In genomic region chr19:27891411-27891810, GRCh38 we compare ENCODE assay signal across 31 cellular contexts.
"Had no signal": no experiment of that assay in that cellular context is flagged by ENCODE, and none has a peak within 500 bp of the region (broad histone marks: within the 10 kb centered on the region; RNA-seq: fewer than 3 reads in every experiment).

No MANE protein-coding gene starts in this region.

- DNase-seq: activated effector memory CD4-positive, alpha-beta T cell treated with anti-CD3 and anti-CD28 coated beads, Interleukin-2, amount 50 U/mL, for 16 hours; activated effector memory CD4-positive, alpha-beta T cell treated with Interleukin-2 at 50 U/mL for 16 hours; activated gamma-delta T cell; activated gamma-delta T cell treated with Interleukin-2 at 50 U/mL for 16 hours; activated naive CD4-positive, alpha-beta T cell; activated naive CD4-positive, alpha-beta T cell treated with anti-CD3 and anti-CD28 coated beads for 36 hours; activated naive CD4-positive, alpha-beta T cell treated with anti-CD3 and anti-CD28 coated beads, Interleukin-2, amount 10 ng/mL, durations not matched to agents 7 days and 5 days; activated naive CD4-positive, alpha-beta T cell treated with anti-CD3 and anti-CD28 coated beads, Interleukin-2, amount 50 U/mL, for 16 hours; activated naive CD4-positive, alpha-beta T cell treated with Interleukin-2 at 50 U/mL for 16 hours; activated naive CD8-positive, alpha-beta T cell treated with anti-CD3 and anti-CD28 coated beads for 36 hours; activated naive CD8-positive, alpha-beta T cell treated with anti-CD3 and anti-CD28 coated beads, Interleukin-2, amount 10 ng/mL, durations not matched to agents 7 days and 5 days; activated naive CD8-positive, alpha-beta T cell treated with anti-CD3 and anti-CD28 coated beads, Interleukin-2, amount 50 U/mL, for 24 hours; activated T-cell treated with anti-CD3 and anti-CD28 coated beads, Interleukin-2, amount 50 U/mL, for 1 hour; activated T-cell treated with anti-CD3 and anti-CD28 coated beads, Interleukin-2, amount 50 U/mL, for 24 hours; activated T-cell treated with anti-CD3 and anti-CD28 coated beads, Interleukin-2, amount 50 U/mL, for 4 hours; activated T-cell treated with anti-CD3 and anti-CD28 coated beads, Interleukin-2, amount 50 U/mL, for 48 hours; activated T-cell treated with anti-CD3 and anti-CD28 coated beads, Interleukin-2, amount 50 U/mL, for 72 hours; adrenal gland; amniotic stem cell; amygdala; anterior cingulate cortex; aorta; body of pancreas; brain microvascular endothelial cell; caudate nucleus; central memory CD4-positive, alpha-beta T cell; cerebellar nuclear complex had no signal

- FAIRE-seq: astrocyte, bronchial epithelial cell had no signal

- ATAC-seq: activated naive CD4-positive, alpha-beta T cell treated with anti-CD3 and anti-CD28 coated beads, Interleukin-2, amount 50 U/mL, for 72 hours; activated naive CD8-positive, alpha-beta T cell treated with anti-CD3 and anti-CD28 coated beads, Interleukin-2, amount 50 U/mL, for 24 hours; activated T-cell treated with anti-CD3 and anti-CD28 coated beads, Interleukin-2, amount 50 U/mL, for 4 hours; activated T-cell treated with anti-CD3 and anti-CD28 coated beads, Interleukin-2, amount 50 U/mL, for 72 hours; activated T-helper 17 cell treated with anti-CD3 and anti-CD28 coated beads, Interleukin-2, amount 50 U/mL, for 72 hours; body of pancreas had no signal
